In genomic region chr10:133026726-133027395, GRCh38 we compare ENCODE assay signal across 23 cellular contexts.
"Had no signal": no experiment of that assay in that cellular context is flagged by ENCODE, and none has a peak within 500 bp of the region (broad histone marks: within the 10 kb centered on the region; RNA-seq: fewer than 3 reads in every experiment).

No MANE protein-coding gene starts in this region.

- H3K36me3 ChIP-seq: esophagus muscularis mucosa, gastroesophageal sphincter, heart left ventricle, left lung, lower lobe of right lung had no signal

- H3K4me2 ChIP-seq: hepatocyte had no signal

- ATAC-seq: foreskin keratinocyte; gastroesophageal sphincter; heart left ventricle; left cardiac atrium; left lung; left ventricle myocardium superior; lower lobe of right lung; mucosa of descending colon; naive thymus-derived CD8-positive, alpha-beta T cell had no signal

- H3K4me3 ChIP-seq: coronary artery, dorsolateral prefrontal cortex, esophagus muscularis mucosa, gastroesophageal sphincter, heart left ventricle, hepatocyte, left lung, lower lobe of right lung, mucosa of descending colon had no signal

- H3K79me2 ChIP-seq: hepatocyte had no signal

- H3K27ac ChIP-seq: coronary artery, dorsolateral prefrontal cortex, esophagus muscularis mucosa, foreskin keratinocyte, gastroesophageal sphincter, heart left ventricle, hepatocyte, left lung, lower lobe of right lung had no signal

- H3K27me3 ChIP-seq: foreskin keratinocyte, hepatocyte had no signal

- H3K4me1 ChIP-seq: foreskin keratinocyte, left lung, lower lobe of right lung had no signal

- DNase-seq: dermis blood vessel endothelial cell; effector CD4-positive, alpha-beta T cell; effector memory CD4-positive, alpha-beta T cell; foreskin keratinocyte; heart left ventricle; hypothalamus; immature natural killer cell; islet precursor cell; left cardiac atrium; left ventricle myocardium superior; lower lobe of right lung; mesenchymal stem cell; mucosa of descending colon; naive B cell; naive thymus-derived CD8-positive, alpha-beta T cell had no signal

- H3K9me3 ChIP-seq: esophagus muscularis mucosa, gastroesophageal sphincter, heart left ventricle, left lung, lower lobe of right lung, mucosa of descending colon had no signal

- FAIRE-seq: endothelial cell of umbilical vein, frontal cortex had no signal

- H2AFZ ChIP-seq: hepatocyte had no signal
